In genomic region chr2:208407667-208408066, GRCh38 we compare ENCODE assay signal across 8 cellular contexts. TPM values are rescaled to one million over a fixed set of nuclear protein-coding genes. Genes with fewer than 3 reads are reported as not detected.
DNase-seq lines count a peak whose midpoint lies in the region; ATAC-seq and TF ChIP-seq lines count a peak whose summit lies in the region.

No MANE protein-coding gene starts in this region.

- WGBS in heart left ventricle, 4 donors = 25 to 39% (median 26%) methylated on average over 9 of the region's 9 CpGs

- H3K9me3 ChIP-seq in left ventricle myocardium inferior (replicated peaks) (no peaks in the 10 kb centered on the region), heart left ventricle (no peaks in the 10 kb centered on the region)

- H3K36me3 ChIP-seq in left ventricle myocardium inferior (no peaks in the 10 kb centered on the region), heart left ventricle (no peaks in the 10 kb centered on the region)

- no peak overlapping the region for H3K27ac Mint-ChIP-seq in stimulated activated effector memory CD8-positive, alpha-beta T cell treated with anti-CD3 and anti-CD28 coated beads, Interleukin-12 subunit alpha, Interleukin-12 subunit beta, amount 100 ng/mL, for 72 hours
- H3K27ac Mint-ChIP-seq in activated T-helper 1 cell treated with anti-CD3 and anti-CD28 coated beads, Interleukin-12 subunit alpha, Interleukin-12 subunit beta, Interleukin-2, Interleukin-4 antibody, amounts not matched to agents 30 ng/mL and 10 ng/mL and 1 ng/mL, durations not matched to agents 14 hours and 24 hours and 36 hours = no peak overlapping the region

- no peaks in the 10 kb centered on the region for H3K36me3 Mint-ChIP-seq in stimulated activated effector memory CD8-positive, alpha-beta T cell treated with anti-CD3 and anti-CD28 coated beads, Interleukin-12 subunit alpha, Interleukin-12 subunit beta, amount 100 ng/mL, for 72 hours
- no peaks in the 10 kb centered on the region for H3K36me3 Mint-ChIP-seq in activated T-helper 1 cell treated with anti-CD3 and anti-CD28 coated beads, Interleukin-12 subunit alpha, Interleukin-12 subunit beta, Interleukin-2, Interleukin-4 antibody, amounts not matched to agents 30 ng/mL and 10 ng/mL and 1 ng/mL, durations not matched to agents 14 hours and 24 hours and 36 hours (ENCODE audit: low read depth)

- H3K4me1 Mint-ChIP-seq in stimulated activated effector memory CD8-positive, alpha-beta T cell treated with anti-CD3 and anti-CD28 coated beads, Interleukin-12 subunit alpha, Interleukin-12 subunit beta, amount 100 ng/mL, for 72 hours = no peaks in the 10 kb centered on the region
- no peaks in the 10 kb centered on the region for H3K4me1 Mint-ChIP-seq in activated T-helper 1 cell treated with anti-CD3 and anti-CD28 coated beads, Interleukin-12 subunit alpha, Interleukin-12 subunit beta, Interleukin-2, Interleukin-4 antibody, amounts not matched to agents 30 ng/mL and 10 ng/mL and 1 ng/mL, durations not matched to agents 14 hours and 24 hours and 36 hours (ENCODE audit: low read depth)

- ATAC-seq in heart left ventricle (no peak), HG03097 (IDR thresholded peaks at IDR 0.05; ENCODE audit: low FRiP score, unreplicated experiment) (no peak)
- ATAC-seq in stimulated activated effector memory CD8-positive, alpha-beta T cell treated with anti-CD3 and anti-CD28 coated beads, Interleukin-12 subunit alpha, Interleukin-12 subunit beta, amount 100 ng/mL, for 72 hours = peak; percentile 68

- H3K4me1 ChIP-seq in left ventricle myocardium inferior (peaks cover 12% of the 10 kb centered on the region), heart left ventricle (peaks cover 0 to 10% (median 6%) of the 10 kb centered on the region in 12 donors)

- TF ChIP-seq CTCF in left ventricle myocardium inferior (IDR thresholded peaks at IDR 0.05; ENCODE audit: borderline replicate concordance) = peak; percentile 29
- TF ChIP-seq CTCF in heart left ventricle (IDR thresholded peaks at IDR 0.05) = peak in 6 of 12 donors; percentile 10 to 37 (median 25)
- peak; percentile 72 for TF ChIP-seq CTCF in epithelial cell of proximal tubule (conservative IDR thresholded peaks at IDR 0.05; ENCODE audit: low read depth, low read length)

- H3K27me3 ChIP-seq in left ventricle myocardium inferior (ENCODE audit: low read depth) (peaks cover 91% of the 10 kb centered on the region), heart left ventricle (peaks cover 11 to 73% (median 30%) of the 10 kb centered on the region in 9 donors)

- no peak for TF ChIP-seq POLR2A in heart left ventricle (IDR thresholded peaks at IDR 0.05)

- H3K9me3 Mint-ChIP-seq in stimulated activated effector memory CD8-positive, alpha-beta T cell treated with anti-CD3 and anti-CD28 coated beads, Interleukin-12 subunit alpha, Interleukin-12 subunit beta, amount 100 ng/mL, for 72 hours = no peaks in the 10 kb centered on the region
- H3K9me3 Mint-ChIP-seq in activated T-helper 1 cell treated with anti-CD3 and anti-CD28 coated beads, Interleukin-12 subunit alpha, Interleukin-12 subunit beta, Interleukin-2, Interleukin-4 antibody, amounts not matched to agents 30 ng/mL and 10 ng/mL and 1 ng/mL, durations not matched to agents 14 hours and 24 hours and 36 hours = no peaks in the 10 kb centered on the region

- peaks cover 45% of the 10 kb centered on the region for H3K27me3 Mint-ChIP-seq in activated T-helper 1 cell treated with anti-CD3 and anti-CD28 coated beads, Interleukin-12 subunit alpha, Interleukin-12 subunit beta, Interleukin-2, Interleukin-4 antibody, amounts not matched to agents 30 ng/mL and 10 ng/mL and 1 ng/mL, durations not matched to agents 14 hours and 24 hours and 36 hours (ENCODE audit: insufficient read depth)

- H3K4me3 ChIP-seq in left ventricle myocardium inferior = no peak overlapping the region
- H3K4me3 ChIP-seq in heart left ventricle = no peak overlapping the region
- H3K4me3 ChIP-seq in epithelial cell of proximal tubule (ENCODE audit: low read depth, low read length) = no peak overlapping the region

- intact Hi-C loops in left ventricle myocardium inferior (cut with micrococcal nuclease) (no loop called here), heart left ventricle (cut with DNase I) (loop anchor here in 2 of 10 donors (10.0 kb wide), 2 partner anchors 917 to 1017 kb away; partner anchors contain the start of gene MAP2 (in 1 of the 2))
- intact Hi-C loops in activated T-helper 1 cell treated with anti-CD3 and anti-CD28 coated beads, Interleukin-12 subunit alpha, Interleukin-12 subunit beta, Interleukin-2, Interleukin-4 antibody, amounts not matched to agents 30 ng/mL and 10 ng/mL and 1 ng/mL, durations not matched to agents 14 hours and 24 hours and 36 hours (cut with micrococcal nuclease) = no loop called here

- DNase-seq in left ventricle myocardium inferior (no peak), heart left ventricle (no peak), NCI-H2196 treated with DMSO at 0.1 percent for 48 hours (lab: John Stamatoyannopoulos, UW; ENCODE audit: unreplicated experiment) (peak; percentile 10), epithelial cell of proximal tubule (ENCODE audit: low read depth) (no peak), NCI-H1694 treated with DMSO at 0.1 percent for 48 hours (lab: John Stamatoyannopoulos, UW) (no peak)
- no peak for DNase-seq in stimulated activated effector memory CD8-positive, alpha-beta T cell treated with anti-CD3 and anti-CD28 coated beads, Interleukin-12 subunit alpha, Interleukin-12 subunit beta, amount 100 ng/mL, for 72 hours (ENCODE audit: low spot score in 2 of 2)
- no peak for DNase-seq in activated T-helper 1 cell treated with anti-CD3 and anti-CD28 coated beads, Interleukin-12 subunit alpha, Interleukin-12 subunit beta, Interleukin-2, Interleukin-4 antibody, amounts not matched to agents 30 ng/mL and 10 ng/mL and 1 ng/mL, durations not matched to agents 14 hours and 24 hours and 36 hours (ENCODE audit: low spot score)

- H3K27ac ChIP-seq in left ventricle myocardium inferior (replicated peaks) (no peak overlapping the region), heart left ventricle (no peak overlapping the region)

- H3K4me3 Mint-ChIP-seq in stimulated activated effector memory CD8-positive, alpha-beta T cell treated with anti-CD3 and anti-CD28 coated beads, Interleukin-12 subunit alpha, Interleukin-12 subunit beta, amount 100 ng/mL, for 72 hours = no peak overlapping the region
- H3K4me3 Mint-ChIP-seq in activated T-helper 1 cell treated with anti-CD3 and anti-CD28 coated beads, Interleukin-12 subunit alpha, Interleukin-12 subunit beta, Interleukin-2, Interleukin-4 antibody, amounts not matched to agents 30 ng/mL and 10 ng/mL and 1 ng/mL, durations not matched to agents 14 hours and 24 hours and 36 hours = no peak overlapping the region

RNA-seq across cellular contexts. Expression of gene PTH2R, which starts 1.1 kb away (rescaled TPM):
- total RNA-seq in left ventricle myocardium inferior (not detected), heart left ventricle (under 1 TPM in 2 of 9 donors, not detected in 7; 0.11 to 0.34 TPM), epithelial cell of proximal tubule (not detected in 2 replicates)
- not detected for polyA plus RNA-seq in heart left ventricle
- 0.10 TPM in 1 of 2 replicates, not detected in the other for total RNA-seq in activated T-helper 1 cell treated with anti-CD3 and anti-CD28 coated beads, Interleukin-12 subunit alpha, Interleukin-12 subunit beta, Interleukin-2, Interleukin-4 antibody, amounts not matched to agents 30 ng/mL and 10 ng/mL and 1 ng/mL, durations not matched to agents 14 hours and 24 hours and 36 hours
